12 cellular contexts compared by ENCODE assay signal in the genomic region with DNA sequence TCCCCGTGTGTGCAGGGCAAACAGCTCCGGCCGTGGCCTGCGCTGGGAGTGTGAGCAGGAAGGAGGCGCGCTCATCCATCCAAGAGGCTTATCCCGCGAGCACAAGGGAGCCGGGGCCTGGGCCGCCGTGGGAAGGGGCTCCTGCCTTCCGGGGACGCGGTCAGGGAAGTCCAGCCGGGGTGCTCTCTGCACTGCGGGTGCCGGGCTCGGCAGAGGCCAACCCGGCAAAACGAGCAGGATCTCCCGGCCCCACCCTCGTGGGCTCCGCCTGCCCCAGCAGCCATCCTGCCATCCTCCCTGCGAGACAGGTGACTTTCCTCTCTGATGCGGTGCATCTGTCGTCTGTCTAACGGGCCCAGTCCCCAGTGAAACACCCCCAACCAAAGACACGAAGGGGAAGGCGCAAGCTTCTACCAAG.
DNase-seq lines count a peak whose midpoint lies in the region; ATAC-seq and TF ChIP-seq lines count a peak whose summit lies in the region.
"Had no signal": no experiment of that assay in that cellular context is flagged by ENCODE, and none has a peak within 500 bp of the region (broad histone marks: within the 10 kb centered on the region; RNA-seq: fewer than 3 reads in every experiment).

No MANE protein-coding gene starts in this region.

- no peaks in the 10 kb centered on the region for H3K27me3 ChIP-seq in heart right ventricle
- H3K27me3 ChIP-seq in right cardiac atrium (ENCODE audit: control insufficient read depth, insufficient read depth), result no peaks in the 10 kb centered on the region
- H3K27me3 ChIP-seq in rectal smooth muscle tissue (ENCODE audit: control insufficient read depth, insufficient read depth, low read length), result no peaks in the 10 kb centered on the region
- no peaks in the 10 kb centered on the region for H3K27me3 ChIP-seq in CD8-positive, alpha-beta T cell (ENCODE audit: insufficient read depth, low read length)
- H3K27me3 ChIP-seq: pancreas had no signal

- intact Hi-C loops in heart right ventricle (cut with DNase I) (loop anchor here in 3 of 10 donors (5.0 to 10.0 kb wide), 2 partner anchors 75 to 77 kb away; no protein-coding TSS in a partner anchor), cardiac septum (cut with DNase I) (no loop called here), right cardiac atrium (cut with DNase I) (no loop called here)
- intact Hi-C loops in CD8-positive, alpha-beta T cell (cut with DNase I, micrococcal nuclease), result no loop called here

- 67 to 78% methylated on average over 29 of the region's 29 CpGs for WGBS in heart right ventricle, 2 donors
- 63% methylated on average over 29 of the region's 29 CpGs for WGBS in right cardiac atrium

- H3K9me3 Mint-ChIP-seq in CD8-positive, alpha-beta T cell, result peaks cover 2% of the 10 kb centered on the region

- H3K9ac ChIP-seq in rectal smooth muscle tissue (ENCODE audit: low read length), result no peak overlapping the region

- H3K9me3 ChIP-seq in heart right ventricle (peaks cover 0 to 10% (median 0%) of the 10 kb centered on the region in 11 donors), right cardiac atrium (ENCODE audit: control insufficient read depth, low read length) (no peaks in the 10 kb centered on the region)
- no peaks in the 10 kb centered on the region for H3K9me3 ChIP-seq in CD8-positive, alpha-beta T cell (ENCODE audit: low read length)
- H3K9me3 ChIP-seq: pancreas had no signal

- H3K4me1 ChIP-seq in heart right ventricle (peaks cover 11 to 45% (median 26%) of the 10 kb centered on the region in 9 donors), right cardiac atrium (ENCODE audit: control insufficient read depth, insufficient read depth, low read length) (no peaks in the 10 kb centered on the region), rectal smooth muscle tissue (ENCODE audit: control insufficient read depth, insufficient read depth, low read length) (peaks cover 21% of the 10 kb centered on the region)
- H3K4me1 ChIP-seq in CD8-positive, alpha-beta T cell (ENCODE audit: insufficient read depth, low read length), result no peaks in the 10 kb centered on the region

- H3K36me3 ChIP-seq in heart right ventricle, result no peaks in the 10 kb centered on the region
- no peaks in the 10 kb centered on the region for H3K36me3 ChIP-seq in rectal smooth muscle tissue (ENCODE audit: control insufficient read depth, insufficient read depth, low read length)
- no peaks in the 10 kb centered on the region for H3K36me3 ChIP-seq in CD8-positive, alpha-beta T cell (ENCODE audit: insufficient read depth, low read length)
- H3K36me3 ChIP-seq: pancreas had no signal

- H3K4me3 Mint-ChIP-seq in CD8-positive, alpha-beta T cell, result no peak overlapping the region
- H3K4me3 Mint-ChIP-seq: activated CD4-positive, alpha-beta T cell treated with anti-CD3 and anti-CD28 coated beads for 36 hours had no signal

- ATAC-seq in heart right ventricle (peak in 4 of 8 donors; percentile 6 to 33 (median 8)), right cardiac atrium (peak; percentile 24 to 28), HG03097 (IDR thresholded peaks at IDR 0.05; ENCODE audit: low FRiP score, unreplicated experiment) (no peak), GM18867 (IDR thresholded peaks at IDR 0.05; ENCODE audit: unreplicated experiment) (no peak)
- no peak for ATAC-seq in CD8-positive, alpha-beta T cell
- ATAC-seq: activated CD4-positive, alpha-beta T cell treated with anti-CD3 and anti-CD28 coated beads for 36 hours had no signal

- peaks cover 5% of the 10 kb centered on the region for H3K4me1 Mint-ChIP-seq in CD8-positive, alpha-beta T cell (ENCODE audit: low read depth)

- H3K36me3 Mint-ChIP-seq in CD8-positive, alpha-beta T cell, result no peaks in the 10 kb centered on the region
- H3K36me3 Mint-ChIP-seq: type B pancreatic cell had no signal

- POLR2A ChIA-PET in CD8-positive, alpha-beta T cell (lab: Charles Lee), result no interaction called here

- CTCF ChIA-PET in CD8-positive, alpha-beta T cell (lab: Charles Lee), result no interaction called here

- DNase-seq in heart right ventricle (no peak), cardiac septum (ENCODE audit: low spot score) (no peak), right cardiac atrium (peak in 2 of 3 donors; percentile 57), NCI-H2081 (lab: John Stamatoyannopoulos, UW) (no peak)
- DNase-seq in CD8-positive, alpha-beta T cell, result no peak
- DNase-seq: activated CD4-positive, alpha-beta T cell treated with anti-CD3 and anti-CD28 coated beads for 36 hours; NCI-H1930 had no signal

- H3K4me3 ChIP-seq in heart right ventricle (peak overlapping the region in 8 of 10 donors; percentile 26 to 49 (median 43)), right cardiac atrium (ENCODE audit: low read length) (no peak overlapping the region), rectal smooth muscle tissue (ENCODE audit: low read length) (peak overlapping the region; percentile 45)
- no peak overlapping the region for H3K4me3 ChIP-seq in CD8-positive, alpha-beta T cell (ENCODE audit: low read depth, low read length)

- no peak for TF ChIP-seq CTCF in heart right ventricle (IDR thresholded peaks at IDR 0.05)
- TF ChIP-seq CTCF in CD8-positive, alpha-beta T cell (IDR thresholded peaks at IDR 0.05), result no peak

- no peak overlapping the region for H3K27ac Mint-ChIP-seq in CD8-positive, alpha-beta T cell

- H3K27ac ChIP-seq in heart right ventricle, result peak overlapping the region in 9 of 10 donors; percentile 47 to 86 (median 69)
- H3K27ac ChIP-seq in right cardiac atrium (ENCODE audit: low read length), result peak overlapping the region; percentile 28
- peak overlapping the region; percentile 29 for H3K27ac ChIP-seq in rectal smooth muscle tissue (ENCODE audit: low read depth, low read length)
- H3K27ac ChIP-seq in CD8-positive, alpha-beta T cell (ENCODE audit: low read depth, low read length), result no peak overlapping the region

- H3K27me3 Mint-ChIP-seq in CD8-positive, alpha-beta T cell (ENCODE audit: low read depth), result peaks cover 14% of the 10 kb centered on the region
- H3K27me3 Mint-ChIP-seq: type B pancreatic cell had no signal

Comparison
In these comparisons a context has a peak if more than half of its experiments do, and no peak if none do; other contexts are left out.
1. DNase-seq: peak in right cardiac atrium (2 of 3); none in heart right ventricle (0 of 2), cardiac septum (single experiment), NCI-H2081 (0 of 2) and CD8-positive, alpha-beta T cell (0 of 7).
2. H3K4me3 ChIP-seq: peak in heart right ventricle (8 of 10) and rectal smooth muscle tissue (single experiment); none in right cardiac atrium (single experiment) and CD8-positive, alpha-beta T cell (single experiment).
3. ATAC-seq: peak in right cardiac atrium (2 of 2); none in HG03097 (single experiment), GM18867 (single experiment) and CD8-positive, alpha-beta T cell (single experiment).